18 cellular contexts compared by ENCODE assay signal in the genomic region with DNA sequence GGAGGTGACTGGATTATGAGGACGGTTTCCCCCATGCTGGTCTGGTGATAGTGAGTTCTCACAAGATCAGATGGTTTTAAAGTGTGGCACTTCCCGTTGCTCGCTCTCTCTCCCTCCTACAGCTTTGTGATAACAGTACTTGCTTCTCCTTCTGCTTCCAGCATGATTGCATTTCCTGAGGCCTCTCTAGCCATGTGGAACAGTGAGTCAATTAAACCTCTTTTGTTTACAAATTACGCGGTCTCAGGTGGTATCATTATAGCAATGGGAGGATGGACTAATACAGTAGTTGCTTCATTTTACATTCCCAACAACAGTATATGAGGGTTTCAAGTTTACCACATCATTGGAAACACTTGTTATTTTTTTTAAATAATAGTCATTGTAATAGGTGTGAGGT.
"Had no signal": no experiment of that assay in that cellular context is flagged by ENCODE, and none has a peak within 500 bp of the region (broad histone marks: within the 10 kb centered on the region; RNA-seq: fewer than 3 reads in every experiment).

No MANE protein-coding gene starts in this region.

- H3K4me1 ChIP-seq: heart right ventricle, psoas muscle, sigmoid colon, transverse colon had no signal

- H3K27me3 ChIP-seq: dorsolateral prefrontal cortex, heart right ventricle, neutrophil, sigmoid colon, transverse colon had no signal

- H3K9me3 ChIP-seq: heart right ventricle, mucosa of descending colon, neutrophil, psoas muscle, thoracic aorta, transverse colon had no signal

- H3K4me3 ChIP-seq: coronary artery, dorsolateral prefrontal cortex, heart right ventricle, mucosa of descending colon, psoas muscle, sigmoid colon, skin epidermis, thoracic aorta, transverse colon had no signal

- H3K27ac ChIP-seq: coronary artery, dorsolateral prefrontal cortex, heart right ventricle, neutrophil, psoas muscle, sigmoid colon, skin epidermis, thoracic aorta, transverse colon had no signal

- H3K27ac Mint-ChIP-seq: immature natural killer cell; naive thymus-derived CD8-positive, alpha-beta T cell; stimulated activated naive B cell treated with anti-CD40 and anti-IgM and Interleukin-4, amounts not matched to agents 10 μg/mL and 1 μg/mL and 100 μg/mL, for 72 hours had no signal

- H3K36me3 Mint-ChIP-seq: immature natural killer cell; naive thymus-derived CD8-positive, alpha-beta T cell; stimulated activated naive B cell treated with anti-CD40 and anti-IgM and Interleukin-4, amounts not matched to agents 10 μg/mL and 1 μg/mL and 100 μg/mL, for 72 hours had no signal

- H3K27me3 Mint-ChIP-seq: naive thymus-derived CD8-positive, alpha-beta T cell; stimulated activated naive B cell treated with anti-CD40 and anti-IgM and Interleukin-4, amounts not matched to agents 10 μg/mL and 1 μg/mL and 100 μg/mL, for 72 hours; stimulated activated naive CD8-positive, alpha-beta T cell treated with anti-CD3 and anti-CD28 coated beads, Interleukin-15, amount 100 ng/mL, for 72 hours had no signal

- DNase-seq: dorsolateral prefrontal cortex; effector CD8-positive, alpha-beta T cell; heart right ventricle; immature natural killer cell; kidney; naive thymus-derived CD8-positive, alpha-beta T cell; psoas muscle; sigmoid colon; stimulated activated CD4-positive, alpha-beta T cell treated with anti-CD3 and anti-CD28 coated beads, Interleukin-2, amount 100 ng/mL, for 24 hours; stimulated activated CD4-positive, alpha-beta T cell treated with anti-CD3 and anti-CD28 coated beads, Interleukin-4, amount 100 ng/mL, for 4 hours; stimulated activated naive B cell treated with anti-CD40 and anti-IgM and Interleukin-4, amounts not matched to agents 10 μg/mL and 1 μg/mL and 100 μg/mL, for 72 hours; stimulated activated naive CD8-positive, alpha-beta T cell treated with anti-CD3 and anti-CD28 coated beads, Interleukin-15, amount 100 ng/mL, for 72 hours; transverse colon had no signal

- H3K36me3 ChIP-seq: heart right ventricle, neutrophil, sigmoid colon, thoracic aorta, transverse colon had no signal

- H3K4me3 Mint-ChIP-seq: immature natural killer cell; naive thymus-derived CD8-positive, alpha-beta T cell; stimulated activated naive B cell treated with anti-CD40 and anti-IgM and Interleukin-4, amounts not matched to agents 10 μg/mL and 1 μg/mL and 100 μg/mL, for 72 hours; stimulated activated naive CD8-positive, alpha-beta T cell treated with anti-CD3 and anti-CD28 coated beads, Interleukin-15, amount 100 ng/mL, for 72 hours had no signal

- H3K4me1 Mint-ChIP-seq: immature natural killer cell; naive thymus-derived CD8-positive, alpha-beta T cell; stimulated activated naive B cell treated with anti-CD40 and anti-IgM and Interleukin-4, amounts not matched to agents 10 μg/mL and 1 μg/mL and 100 μg/mL, for 72 hours; stimulated activated naive CD8-positive, alpha-beta T cell treated with anti-CD3 and anti-CD28 coated beads, Interleukin-15, amount 100 ng/mL, for 72 hours had no signal
